Comparison of ENCODE assay signal across 1 cellular context in the genomic region with DNA sequence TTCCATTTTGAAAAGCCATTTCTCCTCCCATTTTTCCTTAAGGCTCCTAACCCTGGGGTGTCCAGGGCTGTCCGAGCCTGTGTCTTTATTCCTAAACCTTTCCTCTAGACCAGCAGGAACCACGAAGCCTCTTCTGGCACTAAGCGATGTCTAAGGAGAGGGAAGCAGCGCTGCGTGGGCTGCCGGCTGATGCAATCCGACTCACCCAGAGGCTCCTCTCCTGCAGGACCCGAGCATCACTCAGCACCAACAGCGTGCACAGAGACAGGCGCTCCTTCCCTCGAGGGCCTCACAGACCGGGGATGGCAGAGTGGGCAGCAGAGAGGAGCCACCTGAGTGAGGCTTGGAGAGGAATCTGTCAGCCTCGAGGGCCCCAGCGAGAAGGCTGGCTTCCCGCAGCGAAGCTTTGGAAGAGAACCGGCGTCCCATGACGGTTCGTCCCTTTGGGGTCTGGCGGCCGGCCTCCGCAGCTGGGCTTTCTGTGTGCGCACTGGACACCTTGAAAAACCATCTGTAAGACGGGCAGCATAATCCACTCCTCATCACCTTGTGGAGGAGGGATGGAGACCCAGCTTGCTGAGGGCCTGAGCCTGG.
A peak's percentile ranks its signal among the peaks of the same experiment; 100 is the strongest.
TF ChIP-seq lines count a peak whose summit lies in the region.

No MANE protein-coding gene starts in this region.

TF ChIP-seq in K562, 482 proteins besides CTCF, POLR2A, EP300 and RAD21 (continued from another document and continues in another):
- no peak for TF ChIP-seq RREB1 (CRISPR knock-in tag; IDR thresholded peaks at IDR 0.05)
- TF ChIP-seq EGR1 (conservative IDR thresholded peaks at IDR 0.05) = peak; percentile 38; the same call in 1 of the 2 replicates
- no peak for TF ChIP-seq POLR2G (IDR thresholded peaks at IDR 0.05; ENCODE audit: low read depth, low read length)
- TF ChIP-seq CEBPZ (IDR thresholded peaks at IDR 0.05; ENCODE audit: borderline replicate concordance, low read depth, low read length) = no peak
- TF ChIP-seq TFAM (CRISPR knock-in tag; conservative IDR thresholded peaks at IDR 0.05) = no peak
- TF ChIP-seq NFE2L1 (tag; IDR thresholded peaks at IDR 0.05; ENCODE audit: borderline replicate concordance, low read depth) = no peak
- peak; percentile 75; the same call in 1 of the 2 replicates for TF ChIP-seq CTBP1 (IDR thresholded peaks at IDR 0.05; ENCODE audit: borderline replicate concordance)
- TF ChIP-seq SRF (CRISPR knock-in tag; IDR thresholded peaks at IDR 0.05) = no peak
- TF ChIP-seq HNRNPL (IDR thresholded peaks at IDR 0.05; ENCODE audit: low read depth, low read length) = no peak
- no peak for TF ChIP-seq TBL1XR1 (IDR thresholded peaks at IDR 0.05; ENCODE audit: low read length in 2 of 2)
- TF ChIP-seq SRSF9 (IDR thresholded peaks at IDR 0.05; ENCODE audit: borderline replicate concordance, low read depth, low read length) = no peak
- no peak for TF ChIP-seq ZNF830 (CRISPR knock-in tag; IDR thresholded peaks at IDR 0.05)
- TF ChIP-seq ATF4 (CRISPR knock-in tag; IDR thresholded peaks at IDR 0.05) = peak; percentile 58; the same call in 1 of the 2 replicates
- 0 out of 2 replicates have a peak, but pooled peaks have one; percentile 46 for TF ChIP-seq ZSCAN32 (CRISPR knock-in tag; IDR thresholded peaks at IDR 0.05)
- no peak for TF ChIP-seq ZNF121 (CRISPR knock-in tag; conservative IDR thresholded peaks at IDR 0.05)
- TF ChIP-seq MTA1 (IDR thresholded peaks at IDR 0.05; ENCODE audit: borderline replicate concordance) = no peak
- no peak for TF ChIP-seq BRD9 (IDR thresholded peaks at IDR 0.05; ENCODE audit: low read depth, partially characterized antibody)
- no peak for TF ChIP-seq ZNF134 (CRISPR knock-in tag; conservative IDR thresholded peaks at IDR 0.05)
- TF ChIP-seq IFI16 (CRISPR knock-in tag; IDR thresholded peaks at IDR 0.05) = no peak
- no peak for TF ChIP-seq MTA3 (IDR thresholded peaks at IDR 0.05; ENCODE audit: borderline replicate concordance)
- TF ChIP-seq NBN (IDR thresholded peaks at IDR 0.05; ENCODE audit: low read depth) = no peak
- TF ChIP-seq SMAD4 (CRISPR knock-in tag; conservative IDR thresholded peaks at IDR 0.05) = 0 out of 2 replicates have a peak, but pooled peaks have one; percentile 38
- no peak for TF ChIP-seq RNF2 (IDR thresholded peaks at IDR 0.05)
- TF ChIP-seq L3MBTL2 (IDR thresholded peaks at IDR 0.05) = peak; percentile 71
- no peak for TF ChIP-seq ETV1 (tag; conservative IDR thresholded peaks at IDR 0.05; ENCODE audit: low read depth)
- 0 out of 2 replicates have a peak, but pooled peaks have one; percentile 20 for TF ChIP-seq EP400 (IDR thresholded peaks at IDR 0.05)
- TF ChIP-seq ZFP36 (IDR thresholded peaks at IDR 0.05; ENCODE audit: low read depth, low read length, partially characterized antibody) = no peak
- TF ChIP-seq ETV6 (IDR thresholded peaks at IDR 0.05; ENCODE audit: borderline replicate concordance in 1 of 2, low read depth in 2 of 2, low read length in 1 of 2) = no peak
- TF ChIP-seq ETV6 (CRISPR knock-in tag; IDR thresholded peaks at IDR 0.05; ENCODE audit: borderline replicate concordance) = no peak
- TF ChIP-seq, protein P1, sequence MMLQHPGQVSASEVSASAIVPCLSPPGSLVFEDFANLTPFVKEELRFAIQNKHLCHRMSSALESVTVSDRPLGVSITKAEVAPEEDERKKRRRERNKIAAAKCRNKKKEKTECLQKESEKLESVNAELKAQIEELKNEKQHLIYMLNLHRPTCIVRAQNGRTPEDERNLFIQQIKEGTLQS (IDR thresholded peaks at IDR 0.05) = peak; percentile 74
- TF ChIP-seq, protein P1 (CRISPR knock-in tag; conservative IDR thresholded peaks at IDR 0.05) = no peak
- no peak for TF ChIP-seq ZC3H8 (IDR thresholded peaks at IDR 0.05)
- TF ChIP-seq, protein P2, sequence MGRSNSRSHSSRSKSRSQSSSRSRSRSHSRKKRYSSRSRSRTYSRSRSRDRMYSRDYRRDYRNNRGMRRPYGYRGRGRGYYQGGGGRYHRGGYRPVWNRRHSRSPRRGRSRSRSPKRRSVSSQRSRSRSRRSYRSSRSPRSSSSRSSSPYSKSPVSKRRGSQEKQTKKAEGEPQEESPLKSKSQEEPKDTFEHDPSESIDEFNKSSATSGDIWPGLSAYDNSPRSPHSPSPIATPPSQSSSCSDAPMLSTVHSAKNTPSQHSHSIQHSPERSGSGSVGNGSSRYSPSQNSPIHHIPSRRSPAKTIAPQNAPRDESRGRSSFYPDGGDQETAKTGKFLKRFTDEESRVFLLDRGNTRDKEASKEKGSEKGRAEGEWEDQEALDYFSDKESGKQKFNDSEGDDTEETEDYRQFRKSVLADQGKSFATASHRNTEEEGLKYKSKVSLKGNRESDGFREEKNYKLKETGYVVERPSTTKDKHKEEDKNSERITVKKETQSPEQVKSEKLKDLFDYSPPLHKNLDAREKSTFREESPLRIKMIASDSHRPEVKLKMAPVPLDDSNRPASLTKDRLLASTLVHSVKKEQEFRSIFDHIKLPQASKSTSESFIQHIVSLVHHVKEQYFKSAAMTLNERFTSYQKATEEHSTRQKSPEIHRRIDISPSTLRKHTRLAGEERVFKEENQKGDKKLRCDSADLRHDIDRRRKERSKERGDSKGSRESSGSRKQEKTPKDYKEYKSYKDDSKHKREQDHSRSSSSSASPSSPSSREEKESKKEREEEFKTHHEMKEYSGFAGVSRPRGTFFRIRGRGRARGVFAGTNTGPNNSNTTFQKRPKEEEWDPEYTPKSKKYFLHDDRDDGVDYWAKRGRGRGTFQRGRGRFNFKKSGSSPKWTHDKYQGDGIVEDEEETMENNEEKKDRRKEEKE (IDR thresholded peaks at IDR 0.05; ENCODE audit: borderline replicate concordance in 1 of 2, control insufficient read depth in 1 of 2, low read depth in 2 of 2, low read length in 1 of 2) = no peak
- TF ChIP-seq KLF10 (CRISPR knock-in tag; IDR thresholded peaks at IDR 0.05) = no peak
- TF ChIP-seq HDAC6 (IDR thresholded peaks at IDR 0.05; ENCODE audit: low read depth, low read length) = no peak
- TF ChIP-seq, protein P3, sequence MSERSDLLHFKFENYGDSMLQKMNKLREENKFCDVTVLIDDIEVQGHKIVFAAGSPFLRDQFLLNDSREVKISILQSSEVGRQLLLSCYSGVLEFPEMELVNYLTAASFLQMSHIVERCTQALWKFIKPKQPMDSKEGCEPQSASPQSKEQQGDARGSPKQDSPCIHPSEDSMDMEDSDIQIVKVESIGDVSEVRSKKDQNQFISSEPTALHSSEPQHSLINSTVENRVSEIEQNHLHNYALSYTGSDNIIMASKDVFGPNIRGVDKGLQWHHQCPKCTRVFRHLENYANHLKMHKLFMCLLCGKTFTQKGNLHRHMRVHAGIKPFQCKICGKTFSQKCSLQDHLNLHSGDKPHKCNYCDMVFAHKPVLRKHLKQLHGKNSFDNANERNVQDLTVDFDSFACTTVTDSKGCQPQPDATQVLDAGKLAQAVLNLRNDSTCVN (CRISPR knock-in tag; IDR thresholded peaks at IDR 0.05) = no peak
- no peak for TF ChIP-seq CBFA2T3 (IDR thresholded peaks at IDR 0.05)
- TF ChIP-seq, protein P4, sequence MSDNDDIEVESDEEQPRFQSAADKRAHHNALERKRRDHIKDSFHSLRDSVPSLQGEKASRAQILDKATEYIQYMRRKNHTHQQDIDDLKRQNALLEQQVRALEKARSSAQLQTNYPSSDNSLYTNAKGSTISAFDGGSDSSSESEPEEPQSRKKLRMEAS (CRISPR knock-in tag; IDR thresholded peaks at IDR 0.05) = no peak
